ENCODE assay signal across 1 cellular context in the genomic region with DNA sequence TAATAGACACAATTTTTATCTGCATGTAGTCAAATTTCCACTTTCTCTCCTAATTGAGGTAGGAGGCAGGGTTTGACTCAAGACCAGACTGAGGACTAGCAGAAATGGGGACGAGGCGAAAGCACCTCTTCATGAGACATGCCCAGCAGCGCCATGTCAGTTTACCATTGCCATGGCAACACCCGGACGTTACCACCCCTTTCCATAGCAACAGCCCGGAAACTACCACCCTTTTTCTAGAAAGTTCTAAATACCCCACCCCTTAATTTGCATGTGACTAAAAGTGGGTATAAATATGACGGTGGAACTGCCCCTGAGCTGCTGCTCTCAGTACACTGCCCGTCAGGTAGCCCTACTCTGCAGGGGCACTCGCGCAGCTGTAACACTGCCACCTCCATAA.
TF ChIP-seq lines count a peak whose summit lies in the region.

No MANE protein-coding gene starts in this region.

TF ChIP-seq in GM12891, 5 proteins besides CTCF, POLR2A, EP300 and RAD21 (continued from another document):
- TF ChIP-seq POLR2AphosphoS5 (IDR thresholded peaks at IDR 0.05; ENCODE audit: low read depth, low read length) (no peak), PAX5 (IDR thresholded peaks at IDR 0.05; ENCODE audit: insufficient read depth, low read length, severe bottlenecking) (no peak)
